25 cellular contexts compared by ENCODE assay signal in the genomic region with DNA sequence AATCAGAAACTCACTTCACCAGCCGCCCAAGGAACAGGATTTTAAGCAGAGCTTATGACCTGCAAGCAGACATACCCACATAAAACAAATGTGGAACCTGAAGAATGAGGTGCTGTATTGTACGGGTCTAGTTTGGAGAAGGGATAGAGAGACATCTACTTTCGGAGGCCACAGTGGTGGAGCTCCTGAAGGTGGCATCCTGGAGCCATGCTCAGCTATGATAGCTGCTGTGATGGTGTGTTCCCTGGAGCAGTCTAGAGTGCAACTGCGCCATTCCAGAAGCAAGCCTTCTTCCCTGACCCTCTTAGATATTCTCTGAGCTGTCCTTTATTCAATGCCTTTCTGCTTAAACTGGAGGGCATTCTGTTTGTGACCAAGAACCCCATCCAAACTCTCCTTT.
"Had no signal": no experiment of that assay in that cellular context is flagged by ENCODE, and none has a peak within 500 bp of the region (broad histone marks: within the 10 kb centered on the region; RNA-seq: fewer than 3 reads in every experiment).

No MANE protein-coding gene starts in this region.

- H3K4me3 Mint-ChIP-seq: activated naive CD4-positive, alpha-beta T cell treated with anti-CD3 and anti-CD28 coated beads for 36 hours; activated naive CD8-positive, alpha-beta T cell treated with anti-CD3 and anti-CD28 coated beads, Interleukin-2, amount 10 ng/mL, durations not matched to agents 7 days and 5 days; brain; naive thymus-derived CD4-positive, alpha-beta T cell had no signal

- H3K27me3 ChIP-seq: ascending aorta, cardiac muscle cell, ovary, testis, transverse colon, uterus had no signal

- H3K4me1 ChIP-seq: ascending aorta, foreskin keratinocyte, heart right ventricle, testis, transverse colon, uterus had no signal

- ATAC-seq: esophagus mucosa; foreskin keratinocyte; heart right ventricle; naive thymus-derived CD4-positive, alpha-beta T cell; sciatic nerve; stimulated activated naive CD8-positive, alpha-beta T cell treated with anti-CD3 and anti-CD28 coated beads, Interleukin-15, Interleukin-2, amounts not matched to agents 100 U/mL and 50 U/mL, for 24 hours had no signal

- H3K9me3 ChIP-seq: ascending aorta, heart right ventricle, ovary, testis, transverse colon, uterus had no signal

- H3K27ac ChIP-seq: ascending aorta, cardiac muscle cell, foreskin keratinocyte, heart right ventricle, ovary, skin epidermis, testis, transverse colon, uterus had no signal

- H3K4me3 ChIP-seq: ascending aorta, cardiac muscle cell, heart right ventricle, ovary, skin epidermis, testis, transverse colon, uterus had no signal

- H3K27me3 Mint-ChIP-seq: activated naive CD8-positive, alpha-beta T cell treated with anti-CD3 and anti-CD28 coated beads, Interleukin-2, amount 10 ng/mL, durations not matched to agents 7 days and 5 days; brain had no signal

- H3K36me3 ChIP-seq: ascending aorta, cardiac muscle cell, heart right ventricle, ovary, transverse colon, uterus had no signal

- DNase-seq: activated CD4-positive, alpha-beta T cell treated with anti-CD3 and anti-CD28 coated beads for 48 hours; activated CD4-positive, alpha-beta T cell treated with anti-CD3 and anti-CD28 coated beads, Interleukin-2, amount 50 U/mL, for 48 hours; activated CD8-positive, alpha-beta memory T cell treated with anti-CD3 and anti-CD28 coated beads for 24 hours; activated effector memory CD4-positive, alpha-beta T cell treated with Interleukin-2 at 50 U/mL for 16 hours; activated naive CD4-positive, alpha-beta T cell treated with anti-CD3 and anti-CD28 coated beads for 36 hours; activated naive CD8-positive, alpha-beta T cell treated with anti-CD3 and anti-CD28 coated beads, Interleukin-2, amount 10 ng/mL, durations not matched to agents 7 days and 5 days; cortex of kidney; foreskin keratinocyte; heart right ventricle; midbrain; ovary; stimulated activated CD4-positive, alpha-beta T cell treated with anti-CD3 and anti-CD28 coated beads, Interleukin-12 subunit alpha, Interleukin-12 subunit beta, amount 100 ng/mL, for 4 hours; stimulated activated CD4-positive, alpha-beta T cell treated with anti-CD3 and anti-CD28 coated beads, Interleukin-4, amount 100 ng/mL, for 1 hour; stimulated activated naive CD8-positive, alpha-beta T cell treated with anti-CD3 and anti-CD28 coated beads, Interleukin-15, Interleukin-2, amounts not matched to agents 100 U/mL and 50 U/mL, for 24 hours; testis; transverse colon; uterus had no signal

- H3K36me3 Mint-ChIP-seq: activated naive CD8-positive, alpha-beta T cell treated with anti-CD3 and anti-CD28 coated beads, Interleukin-2, amount 10 ng/mL, durations not matched to agents 7 days and 5 days; brain had no signal

- H3K4me1 Mint-ChIP-seq: activated naive CD8-positive, alpha-beta T cell treated with anti-CD3 and anti-CD28 coated beads, Interleukin-2, amount 10 ng/mL, durations not matched to agents 7 days and 5 days had no signal

- H3K27ac Mint-ChIP-seq: activated naive CD4-positive, alpha-beta T cell treated with anti-CD3 and anti-CD28 coated beads for 36 hours; activated naive CD8-positive, alpha-beta T cell treated with anti-CD3 and anti-CD28 coated beads, Interleukin-2, amount 10 ng/mL, durations not matched to agents 7 days and 5 days; brain; naive thymus-derived CD4-positive, alpha-beta T cell; progenitor cell of endocrine pancreas had no signal

- H3K9me3 Mint-ChIP-seq: activated naive CD4-positive, alpha-beta T cell treated with anti-CD3 and anti-CD28 coated beads for 36 hours; activated naive CD8-positive, alpha-beta T cell treated with anti-CD3 and anti-CD28 coated beads, Interleukin-2, amount 10 ng/mL, durations not matched to agents 7 days and 5 days had no signal
